In genomic region chr16:83781-84615, GRCh38 we compare ENCODE assay signal across 9 cellular contexts. TPM values are rescaled to one million over a fixed set of nuclear protein-coding genes. Genes with fewer than 3 reads are reported as not detected.
DNase-seq lines count a peak whose midpoint lies in the region; ATAC-seq, FAIRE-seq and TF ChIP-seq lines count a peak whose summit lies in the region.
"Had no signal": no experiment of that assay in that cellular context is flagged by ENCODE, and none has a peak within 500 bp of the region (broad histone marks: within the 10 kb centered on the region; RNA-seq: fewer than 3 reads in every experiment).

No MANE protein-coding gene starts in this region.

- FAIRE-seq in HTR-8/SVneo (lab: Jason Lieb, UNC) = peak; percentile 26

- H3K27ac Mint-ChIP-seq in activated naive CD8-positive, alpha-beta T cell = peak overlapping the region; percentile 92

- H3K9me3 ChIP-seq in lower lobe of right lung (no peaks in the 10 kb centered on the region), prostate gland (no peaks in the 10 kb centered on the region)

- H3K27ac ChIP-seq in lower lobe of right lung (peak overlapping the region; percentile 85), prostate gland (no peak overlapping the region)

- peaks cover 2% of the 10 kb centered on the region for H3K36me3 Mint-ChIP-seq in activated naive CD8-positive, alpha-beta T cell

- TF ChIP-seq CTCF in lower lobe of right lung (IDR thresholded peaks at IDR 0.05) = no peak
- no peak for TF ChIP-seq CTCF in prostate gland (IDR thresholded peaks at IDR 0.05)

- intact Hi-C loops in lower lobe of right lung (cut with DNase I) = no loop called here
- intact Hi-C loops in prostate gland (cut with DNase I) = no loop called here

- H3K4me1 ChIP-seq in lower lobe of right lung = peaks cover 41% of the 10 kb centered on the region
- H3K4me1 ChIP-seq in prostate gland (replicated peaks) = peaks cover 1% of the 10 kb centered on the region

- no peak for TF ChIP-seq POLR2A in prostate gland (IDR thresholded peaks at IDR 0.05)

- no peaks in the 10 kb centered on the region for H3K27me3 ChIP-seq in lower lobe of right lung (ENCODE audit: low read depth)
- no peaks in the 10 kb centered on the region for H3K27me3 ChIP-seq in prostate gland (replicated peaks; ENCODE audit: insufficient read depth)

- peaks cover 33% of the 10 kb centered on the region for H3K4me1 Mint-ChIP-seq in activated naive CD8-positive, alpha-beta T cell (ENCODE audit: low read depth)

- no peaks in the 10 kb centered on the region for H3K9me3 Mint-ChIP-seq in activated naive CD8-positive, alpha-beta T cell (ENCODE audit: low read depth)

- WGBS in prostate gland = 60% methylated on average over 18 of the region's 21 CpGs

- H3K36me3 ChIP-seq in lower lobe of right lung (peaks cover 63% of the 10 kb centered on the region), prostate gland (peaks cover 0 to 7% of the 10 kb centered on the region in 2 donors)

- H3K4me3 ChIP-seq in lower lobe of right lung (peak overlapping the region; percentile 2), prostate gland (no peak overlapping the region)
- H3K4me3 ChIP-seq: lung had no signal

- DNase-seq in AG08396 (ENCODE audit: low spot score) (peak; percentile 64), HTR-8/SVneo (ENCODE audit: insufficient read length, low spot score) (no peak), lower lobe of right lung (no peak), prostate gland (ENCODE audit: low spot score) (no peak), GM19238 (ENCODE audit: insufficient read length, low spot score) (no peak)

- H3K27me3 Mint-ChIP-seq in activated naive CD8-positive, alpha-beta T cell = no peaks in the 10 kb centered on the region

- no peak for ATAC-seq in lower lobe of right lung
- no peak for ATAC-seq in GM21737 (IDR thresholded peaks at IDR 0.05; ENCODE audit: unreplicated experiment)
- ATAC-seq in HG02571 (IDR thresholded peaks at IDR 0.05; ENCODE audit: unreplicated experiment) = no peak

- peak overlapping the region; percentile 49 for H3K4me3 Mint-ChIP-seq in activated naive CD8-positive, alpha-beta T cell

RNA-seq across cellular contexts. Expression of gene MPG, which starts 6.0 kb away (rescaled TPM):
- 38.5 TPM for total RNA-seq in lower lobe of right lung
- total RNA-seq in prostate gland = 100 to 1,000 TPM; 111 to 138 TPM

RNA-seq across cellular contexts. Expression of gene RHBDF1, which starts 11.6 kb away (rescaled TPM):
- total RNA-seq in lower lobe of right lung = 35.9 TPM
- total RNA-seq in prostate gland = 10 to 100 TPM; 55.4 to 79.5 TPM

RNA-seq across cellular contexts. Expression of gene SNRNP25, which starts 30.4 kb away (rescaled TPM):
- total RNA-seq in lower lobe of right lung = 18.5 TPM
- 10 to 100 TPM; 22.9 to 40.8 TPM for total RNA-seq in prostate gland

RNA-seq across cellular contexts. Expression of gene POLR3K, which starts 30.6 kb away (rescaled TPM):
- total RNA-seq in lower lobe of right lung = 12.1 TPM
- total RNA-seq in prostate gland = 1 to 10 TPM; 6.2 to 6.8 TPM

RNA-seq across cellular contexts. Expression of gene NPRL3, which starts 54.5 kb away (rescaled TPM):
- total RNA-seq in lower lobe of right lung (29.1 TPM), prostate gland (10 to 100 TPM; 36.1 to 47.1 TPM)
